11 cellular contexts compared by ENCODE assay signal in genomic region chrX:109952985-109953905, GRCh38. TPM values are rescaled to one million over a fixed set of nuclear protein-coding genes. Genes with fewer than 3 reads are reported as not detected.
DNase-seq lines count a peak whose midpoint lies in the region; ATAC-seq lines count a peak whose summit lies in the region.
"Had no signal": no experiment of that assay in that cellular context is flagged by ENCODE, and none has a peak within 500 bp of the region (broad histone marks: within the 10 kb centered on the region; RNA-seq: fewer than 3 reads in every experiment).

No MANE protein-coding gene starts in this region.

- DNase-seq in dermis microvascular lymphatic vessel endothelial cell (ENCODE audit: low read depth in 2 of 2) (peak; percentile 47 to 71), NCI-H345 (lab: John Stamatoyannopoulos, UW) (no peak), NCI-H774 (lab: John Stamatoyannopoulos, UW) (no peak)
- no peak for DNase-seq in central memory CD4-positive, alpha-beta T cell
- DNase-seq: NCI-H1092 treated with DMSO at 0.1 percent for 48 hours, pancreas, SW 1271 had no signal

- ATAC-seq in GM18511 (IDR thresholded peaks at IDR 0.05; ENCODE audit: unreplicated experiment) (peak; percentile 89), GM21526 (IDR thresholded peaks at IDR 0.05; ENCODE audit: low FRiP score, unreplicated experiment) (peak; percentile 82), HG03354 (IDR thresholded peaks at IDR 0.05; ENCODE audit: poor library complexity, severe bottlenecking, unreplicated experiment) (peak; percentile 57), HG03378 (IDR thresholded peaks at IDR 0.05; ENCODE audit: unreplicated experiment) (no peak)
- ATAC-seq: pancreas had no signal

RNA-seq across cellular contexts. Expression of gene TMEM164, which starts 49.7 kb away (rescaled TPM):
- total RNA-seq in dermis microvascular lymphatic vessel endothelial cell = 13.6 and 19.7 TPM in 2 replicates

Comparison
In these comparisons a context has a peak if more than half of its experiments do, and no peak if none do; other contexts are left out.
1. DNase-seq: peak in dermis microvascular lymphatic vessel endothelial cell (2 of 2); none in central memory CD4-positive, alpha-beta T cell (single experiment), NCI-H345 (single experiment) and NCI-H774 (single experiment).